In genomic region chr3:127803619-127804018, GRCh38 we compare ENCODE assay signal across 11 cellular contexts. TPM values are rescaled to one million over a fixed set of nuclear protein-coding genes. Genes with fewer than 3 reads are reported as not detected.
DNase-seq lines count a peak whose midpoint lies in the region; ATAC-seq, FAIRE-seq and TF ChIP-seq lines count a peak whose summit lies in the region.
"Had no signal": no experiment of that assay in that cellular context is flagged by ENCODE, and none has a peak within 500 bp of the region (broad histone marks: within the 10 kb centered on the region; RNA-seq: fewer than 3 reads in every experiment).

No MANE protein-coding gene starts in this region.

- H3K4me3 ChIP-seq in SJCRH30 (no peak overlapping the region), left ventricle myocardium inferior (no peak overlapping the region)

- H3K27me3 ChIP-seq in foreskin keratinocyte: no peaks in the 10 kb centered on the region
- H3K27me3 ChIP-seq in SJCRH30: no peaks in the 10 kb centered on the region
- no peaks in the 10 kb centered on the region for H3K27me3 ChIP-seq in left ventricle myocardium inferior (ENCODE audit: low read depth)
- H3K27me3 ChIP-seq: neutrophil had no signal

- peak; percentile 82 for ATAC-seq in foreskin keratinocyte
- ATAC-seq in stimulated activated naive B cell treated with anti-CD40 and anti-IgM and Interleukin-4, amounts not matched to agents 10 μg/mL and 1 μg/mL and 100 μg/mL, for 72 hours (replicated peaks): no peak

- peaks cover 36 to 54% of the 10 kb centered on the region in 2 donors for H3K36me3 Mint-ChIP-seq in stimulated activated naive B cell treated with anti-CD40 and anti-IgM and Interleukin-4, amounts not matched to agents 10 μg/mL and 1 μg/mL and 100 μg/mL, for 72 hours

- H3K27ac Mint-ChIP-seq in stimulated activated naive B cell treated with anti-CD40 and anti-IgM and Interleukin-4, amounts not matched to agents 10 μg/mL and 1 μg/mL and 100 μg/mL, for 72 hours: peak overlapping the region; percentile 31

- H3K27ac ChIP-seq in foreskin keratinocyte: peak overlapping the region; percentile 73
- no peak overlapping the region for H3K27ac ChIP-seq in SJCRH30
- H3K27ac ChIP-seq in left ventricle myocardium inferior (replicated peaks): no peak overlapping the region
- H3K27ac ChIP-seq: neutrophil had no signal

- intact Hi-C loops in left ventricle myocardium inferior (cut with micrococcal nuclease): no loop called here

- H3K4me1 ChIP-seq in foreskin keratinocyte (peaks cover 30% of the 10 kb centered on the region), SJCRH30 (no peaks in the 10 kb centered on the region), left ventricle myocardium inferior (peaks cover 69% of the 10 kb centered on the region)

- TF ChIP-seq CTCF in foreskin keratinocyte (conservative IDR thresholded peaks at IDR 0.05): no peak
- TF ChIP-seq CTCF in left ventricle myocardium inferior (IDR thresholded peaks at IDR 0.05; ENCODE audit: borderline replicate concordance): no peak

- no peak overlapping the region for H3K4me3 Mint-ChIP-seq in stimulated activated naive B cell treated with anti-CD40 and anti-IgM and Interleukin-4, amounts not matched to agents 10 μg/mL and 1 μg/mL and 100 μg/mL, for 72 hours

- H3K36me3 ChIP-seq in SJCRH30: peaks cover 11% of the 10 kb centered on the region
- peaks cover 50% of the 10 kb centered on the region for H3K36me3 ChIP-seq in left ventricle myocardium inferior
- H3K36me3 ChIP-seq: neutrophil had no signal

- peak; percentile 88 for FAIRE-seq in H54 (lab: Jason Lieb, UNC)

- H3K4me1 Mint-ChIP-seq in stimulated activated naive B cell treated with anti-CD40 and anti-IgM and Interleukin-4, amounts not matched to agents 10 μg/mL and 1 μg/mL and 100 μg/mL, for 72 hours: peaks cover 14 to 23% of the 10 kb centered on the region in 2 donors

- H3K9me3 ChIP-seq in SJCRH30 (replicated peaks) (no peaks in the 10 kb centered on the region), left ventricle myocardium inferior (replicated peaks) (no peaks in the 10 kb centered on the region)
- H3K9me3 ChIP-seq: neutrophil had no signal

- DNase-seq in H54 (ENCODE audit: insufficient read length, low spot score) (peak; percentile 81), T1000 (lab: John Stamatoyannopoulos, UW) (peak; percentile 52), foreskin keratinocyte (peak; percentile 98 to 99), HT-29 (ENCODE audit: low spot score) (no peak), SJCRH30 (no peak), left ventricle myocardium inferior (no peak)
- no peak for DNase-seq in stimulated activated naive B cell treated with anti-CD40 and anti-IgM and Interleukin-4, amounts not matched to agents 10 μg/mL and 1 μg/mL and 100 μg/mL, for 72 hours
- DNase-seq: activated T-cell treated with anti-CD3 and anti-CD28 coated beads for 4 hours, cerebellar nuclear complex, KBM-7 had no signal

- TF ChIP-seq POLR2A in H54 (IDR thresholded peaks at IDR 0.05; ENCODE audit: low read depth, low read length): no peak

- peaks cover 4 to 10% of the 10 kb centered on the region in 2 donors for H3K9me3 Mint-ChIP-seq in stimulated activated naive B cell treated with anti-CD40 and anti-IgM and Interleukin-4, amounts not matched to agents 10 μg/mL and 1 μg/mL and 100 μg/mL, for 72 hours

- no peaks in the 10 kb centered on the region for H3K27me3 Mint-ChIP-seq in stimulated activated naive B cell treated with anti-CD40 and anti-IgM and Interleukin-4, amounts not matched to agents 10 μg/mL and 1 μg/mL and 100 μg/mL, for 72 hours

RNA-seq across cellular contexts. Expression of gene MGLL, which starts 18.7 kb away (rescaled TPM):
- 48.7 and 54.9 TPM in 2 replicates for total RNA-seq in foreskin keratinocyte
- 37.9 and 39.9 TPM in 2 replicates for polyA plus RNA-seq in foreskin keratinocyte
- 83.6 and 95.0 TPM in 2 replicates for total RNA-seq in HT-29 (2014; rRNA removed; shearing (Covaris generic))
- total RNA-seq in SJCRH30 (2014; rRNA removed; shearing (Covaris generic)): 32.6 and 41.7 TPM in 2 replicates
- total RNA-seq in left ventricle myocardium inferior: 67.0 TPM

Comparison
In these comparisons a context has a peak if more than half of its experiments do, and no peak if none do; other contexts are left out.
1. DNase-seq: peak in H54 (single experiment), T1000 (single experiment) and foreskin keratinocyte (2 of 2); none in stimulated activated naive B cell treated with anti-CD40 and anti-IgM and Interleukin-4, amounts not matched to agents 10 μg/mL and 1 μg/mL and 100 μg/mL, for 72 hours (single experiment), HT-29 (single experiment), SJCRH30 (0 of 2) and left ventricle myocardium inferior (single experiment).